In the genomic region with DNA sequence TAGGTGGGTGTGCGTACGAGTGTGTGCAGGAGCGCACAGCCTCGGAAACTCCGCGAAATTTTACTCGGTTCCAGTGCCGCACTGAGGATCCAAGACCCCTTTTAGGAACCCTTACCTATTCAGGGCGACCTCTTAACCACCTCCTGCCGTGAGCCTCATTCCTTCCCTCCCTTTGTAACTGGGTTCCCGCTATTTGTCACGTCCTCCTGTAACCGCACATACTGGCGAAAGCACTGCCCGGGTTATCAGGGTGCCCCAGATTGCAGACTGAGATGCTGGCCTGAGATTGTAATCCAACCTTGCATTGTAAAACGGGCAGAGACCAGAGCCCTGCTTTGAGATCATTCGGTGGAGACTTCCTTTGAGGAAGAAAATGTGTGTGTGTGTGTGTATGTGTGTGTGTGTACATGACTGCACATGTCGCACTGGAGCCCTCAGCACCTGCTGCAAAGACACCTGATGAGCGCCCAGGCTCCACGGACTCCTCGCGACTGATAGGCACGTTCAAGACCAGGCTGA, we compare ENCODE assay signal across 8 cellular contexts.
DNase-seq lines count a peak whose midpoint lies in the region; ATAC-seq, FAIRE-seq and TF ChIP-seq lines count a peak whose summit lies in the region.

No MANE protein-coding gene starts in this region.

- ATAC-seq in GM19397 (IDR thresholded peaks at IDR 0.05; ENCODE audit: unreplicated experiment) (peak; percentile 4), SK-N-SH treated with all-trans-retinoic acid at 6 μM for 48 hours (peak; percentile 13), right lobe of liver (peak in 3 of 4 donors; percentile 0 to 10 (median 4))

- no peaks in the 10 kb centered on the region for H3K27me3 ChIP-seq in CD8-positive, alpha-beta memory T cell (ENCODE audit: insufficient read depth, low read length, poor library complexity, severe bottlenecking)
- H3K27me3 ChIP-seq in right lobe of liver = no peaks in the 10 kb centered on the region

- TF ChIP-seq POLR2A in right lobe of liver (IDR thresholded peaks at IDR 0.05) = no peak

- WGBS in right lobe of liver (ENCODE audit: insufficient coverage, low coverage, low lambda C conversion rate, missing lambda C conversion rate) = 6% methylated on average over 22 of the region's 23 CpGs

- CTCF ChIA-PET in CD8-positive, alpha-beta memory T cell (lab: Charles Lee) = interaction anchor here (0.9 to 2.6 kb wide), 9 partner anchors 10 to 199 kb away, joined by 3 to 7 read pairs (median 4); a partner anchor contains a TSS

- H3K27ac ChIP-seq in CD8-positive, alpha-beta memory T cell (ENCODE audit: low read depth, low read length) = peak overlapping the region; percentile 83
- H3K27ac ChIP-seq in right lobe of liver (peak overlapping the region; percentile 75 to 81 (median 77)), substantia nigra (ENCODE audit: low read depth, low read length, poor library complexity, severe bottlenecking) (peak overlapping the region; percentile 85)

- FAIRE-seq in HTR-8/SVneo (lab: Jason Lieb, UNC) = no peak

- no peaks in the 10 kb centered on the region for H3K9me3 ChIP-seq in CD8-positive, alpha-beta memory T cell (ENCODE audit: low read length)
- H3K9me3 ChIP-seq in right lobe of liver = no peaks in the 10 kb centered on the region

- POLR2A ChIA-PET in CD8-positive, alpha-beta memory T cell (lab: Charles Lee) = interaction anchor here (1.0 to 1.6 kb wide), 3 partner anchors 10 to 88 kb away, joined by 3 to 4 read pairs (median 3); no protein-coding TSS in a partner anchor

- peaks cover 0 to 30% (median 4%) of the 10 kb centered on the region in 3 donors for H3K36me3 Mint-ChIP-seq in CD8-positive, alpha-beta memory T cell
- no peaks in the 10 kb centered on the region for H3K36me3 Mint-ChIP-seq in chondrocyte (ENCODE audit: low read depth)

- H3K9me3 Mint-ChIP-seq in CD8-positive, alpha-beta memory T cell = peaks cover 0 to 1% (median 0%) of the 10 kb centered on the region in 5 donors
- no peaks in the 10 kb centered on the region for H3K9me3 Mint-ChIP-seq in chondrocyte (ENCODE audit: low read depth)

- H3K27me3 Mint-ChIP-seq in CD8-positive, alpha-beta memory T cell = peaks cover 0 to 2% of the 10 kb centered on the region in 2 donors
- H3K27me3 Mint-ChIP-seq in chondrocyte (ENCODE audit: low read depth) = no peaks in the 10 kb centered on the region

- H3K27ac Mint-ChIP-seq in CD8-positive, alpha-beta memory T cell = peak overlapping the region; percentile 91 to 97 (median 96)
- H3K27ac Mint-ChIP-seq in chondrocyte (ENCODE audit: unreplicated experiment) = peak overlapping the region; percentile 93

- intact Hi-C loops in right lobe of liver (cut with DNase I) = no loop called here

- H3K4me3 Mint-ChIP-seq in CD8-positive, alpha-beta memory T cell = peak overlapping the region; percentile 97 to 100 (median 98)
- peak overlapping the region; percentile 97 for H3K4me3 Mint-ChIP-seq in chondrocyte (ENCODE audit: unreplicated experiment)

- peaks cover 43% of the 10 kb centered on the region for H3K4me1 ChIP-seq in CD8-positive, alpha-beta memory T cell (ENCODE audit: insufficient read depth, low read length)
- H3K4me1 ChIP-seq in right lobe of liver = peaks cover 0 to 5% (median 0%) of the 10 kb centered on the region in 4 donors

- peaks cover 65 to 66% (median 66%) of the 10 kb centered on the region in 3 donors for H3K4me1 Mint-ChIP-seq in CD8-positive, alpha-beta memory T cell
- H3K4me1 Mint-ChIP-seq in chondrocyte (ENCODE audit: low read depth) = peaks cover 57% of the 10 kb centered on the region

- peak in 3 of 5 donors; percentile 37 to 54 (median 53) for DNase-seq in CD8-positive, alpha-beta memory T cell
- DNase-seq in HK-2 (ENCODE audit: unreplicated experiment) (peak; percentile 42), chondrocyte (ENCODE audit: low spot score) (no peak), right lobe of liver (peak in 2 of 3 donors; percentile 48 to 64), substantia nigra (lab: John Stamatoyannopoulos, UW) (peak in 9 of 49 donors; percentile 5 to 47 (median 29)), HTR-8/SVneo (ENCODE audit: insufficient read length, low spot score) (no peak)

- no peak for TF ChIP-seq CTCF in chondrocyte (IDR thresholded peaks at IDR 0.05)
- TF ChIP-seq CTCF in right lobe of liver (IDR thresholded peaks at IDR 0.05) = no peak

- peak overlapping the region; percentile 76 for H3K4me3 ChIP-seq in CD8-positive, alpha-beta memory T cell (ENCODE audit: low read length)
- H3K4me3 ChIP-seq in right lobe of liver = peak overlapping the region; percentile 48 to 77 (median 76)

- no peaks in the 10 kb centered on the region for H3K36me3 ChIP-seq in CD8-positive, alpha-beta memory T cell (ENCODE audit: insufficient read depth, low read length)
- H3K36me3 ChIP-seq in right lobe of liver = no peaks in the 10 kb centered on the region

TF ChIP-seq in SK-N-SH treated with all-trans-retinoic acid at 6 μM for 48 hours, 23 proteins besides CTCF, POLR2A, EP300 and RAD21:
- TF ChIP-seq, protein P1, sequence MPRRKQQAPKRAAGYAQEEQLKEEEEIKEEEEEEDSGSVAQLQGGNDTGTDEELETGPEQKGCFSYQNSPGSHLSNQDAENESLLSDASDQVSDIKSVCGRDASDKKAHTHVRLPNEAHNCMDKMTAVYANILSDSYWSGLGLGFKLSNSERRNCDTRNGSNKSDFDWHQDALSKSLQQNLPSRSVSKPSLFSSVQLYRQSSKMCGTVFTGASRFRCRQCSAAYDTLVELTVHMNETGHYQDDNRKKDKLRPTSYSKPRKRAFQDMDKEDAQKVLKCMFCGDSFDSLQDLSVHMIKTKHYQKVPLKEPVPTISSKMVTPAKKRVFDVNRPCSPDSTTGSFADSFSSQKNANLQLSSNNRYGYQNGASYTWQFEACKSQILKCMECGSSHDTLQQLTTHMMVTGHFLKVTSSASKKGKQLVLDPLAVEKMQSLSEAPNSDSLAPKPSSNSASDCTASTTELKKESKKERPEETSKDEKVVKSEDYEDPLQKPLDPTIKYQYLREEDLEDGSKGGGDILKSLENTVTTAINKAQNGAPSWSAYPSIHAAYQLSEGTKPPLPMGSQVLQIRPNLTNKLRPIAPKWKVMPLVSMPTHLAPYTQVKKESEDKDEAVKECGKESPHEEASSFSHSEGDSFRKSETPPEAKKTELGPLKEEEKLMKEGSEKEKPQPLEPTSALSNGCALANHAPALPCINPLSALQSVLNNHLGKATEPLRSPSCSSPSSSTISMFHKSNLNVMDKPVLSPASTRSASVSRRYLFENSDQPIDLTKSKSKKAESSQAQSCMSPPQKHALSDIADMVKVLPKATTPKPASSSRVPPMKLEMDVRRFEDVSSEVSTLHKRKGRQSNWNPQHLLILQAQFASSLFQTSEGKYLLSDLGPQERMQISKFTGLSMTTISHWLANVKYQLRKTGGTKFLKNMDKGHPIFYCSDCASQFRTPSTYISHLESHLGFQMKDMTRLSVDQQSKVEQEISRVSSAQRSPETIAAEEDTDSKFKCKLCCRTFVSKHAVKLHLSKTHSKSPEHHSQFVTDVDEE (CRISPR knock-in tag; IDR thresholded peaks at IDR 0.05) = no peak
- TF ChIP-seq BACH2 (CRISPR knock-in tag; IDR thresholded peaks at IDR 0.05; ENCODE audit: borderline replicate concordance) = no peak
- no peak for TF ChIP-seq SNAI2 (CRISPR knock-in tag; IDR thresholded peaks at IDR 0.05)
- TF ChIP-seq TCF4 (CRISPR knock-in tag; IDR thresholded peaks at IDR 0.05; ENCODE audit: borderline replicate concordance) = no peak
- TF ChIP-seq GLIS3 (CRISPR knock-in tag; IDR thresholded peaks at IDR 0.05) = no peak
- TF ChIP-seq RARB (CRISPR knock-in tag; IDR thresholded peaks at IDR 0.05) = no peak
- TF ChIP-seq OSR1 (CRISPR knock-in tag; IDR thresholded peaks at IDR 0.05) = no peak
- TF ChIP-seq ESRRG (CRISPR knock-in tag; IDR thresholded peaks at IDR 0.05) = no peak
- no peak for TF ChIP-seq ZNF565 (CRISPR knock-in tag; conservative IDR thresholded peaks at IDR 0.05; ENCODE audit: low read depth)
- TF ChIP-seq ARNTL (CRISPR knock-in tag; IDR thresholded peaks at IDR 0.05; ENCODE audit: borderline replicate concordance, low read depth) = no peak
- TF ChIP-seq ZC3H10 (CRISPR knock-in tag; IDR thresholded peaks at IDR 0.05) = no peak
- TF ChIP-seq ISL1 (CRISPR knock-in tag; IDR thresholded peaks at IDR 0.05) = no peak
- no peak for TF ChIP-seq ZNF8 (CRISPR knock-in tag; IDR thresholded peaks at IDR 0.05)
- no peak for TF ChIP-seq TOX (CRISPR knock-in tag; IDR thresholded peaks at IDR 0.05; ENCODE audit: borderline replicate concordance)

Comparison
In these comparisons a context has a peak if more than half of its experiments do, and no peak if none do; other contexts are left out.
1. DNase-seq: peak in CD8-positive, alpha-beta memory T cell (3 of 5), HK-2 (single experiment) and right lobe of liver (2 of 3); none in chondrocyte (single experiment) and HTR-8/SVneo (single experiment).
2. Peak in every context shown above with its lines, with median percentiles within 50 percentile points of each other: H3K27ac ChIP-seq and ATAC-seq.